ENCODE assay signal across 8 cellular contexts in the genomic region with DNA sequence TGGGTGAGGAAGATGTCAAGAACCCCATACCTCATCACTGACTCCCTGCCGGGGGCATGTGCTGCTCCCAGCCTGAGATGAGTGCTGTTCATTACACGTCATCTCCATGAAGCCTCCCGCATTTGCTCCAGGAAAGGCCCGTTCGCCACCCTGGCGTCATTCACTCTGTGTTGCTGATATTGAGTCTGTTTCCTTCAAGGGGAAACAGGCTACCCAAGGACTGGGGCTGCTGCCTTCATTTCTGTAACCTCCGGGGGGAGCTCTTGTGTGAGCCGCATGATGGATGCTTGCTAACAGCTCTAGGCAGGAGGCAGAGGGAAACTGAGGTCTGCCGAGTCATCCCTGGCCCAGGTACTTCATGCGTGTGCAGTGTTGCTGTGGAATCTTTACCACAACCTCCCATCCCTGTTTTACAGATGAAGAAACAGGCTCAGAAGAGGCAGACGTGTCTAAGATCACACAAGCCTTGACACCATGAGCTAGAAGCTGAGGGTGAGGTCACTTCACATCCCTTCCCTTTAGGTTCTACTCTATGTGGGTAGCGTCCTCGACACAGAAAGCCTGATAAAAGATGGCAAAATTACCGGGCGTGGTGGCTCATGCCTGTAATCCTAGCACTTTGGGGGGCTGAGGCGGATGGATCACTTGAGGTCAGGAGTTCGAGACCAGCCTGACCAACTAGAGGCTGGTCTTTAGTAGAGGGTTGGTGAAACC. TPM values are rescaled to one million over a fixed set of nuclear protein-coding genes. Genes with fewer than 3 reads are reported as not detected.
A peak's percentile ranks its signal among the peaks of the same experiment; 100 is the strongest.
DNase-seq lines count a peak whose midpoint lies in the region; ATAC-seq, FAIRE-seq and TF ChIP-seq lines count a peak whose summit lies in the region.

No MANE protein-coding gene starts in this region.

- TF ChIP-seq POLR2A in GM12891 (IDR thresholded peaks at IDR 0.05; ENCODE audit: low read depth, low read length), result no peak

- ATAC-seq in GM21529 (IDR thresholded peaks at IDR 0.05; ENCODE audit: unreplicated experiment), result no peak

- H3K36me3 Mint-ChIP-seq in Calu3 (ENCODE audit: insufficient read depth, unreplicated experiment), result peaks cover 65% of the 10 kb centered on the region
- no peaks in the 10 kb centered on the region for H3K36me3 Mint-ChIP-seq in nephron (ENCODE audit: low read depth)

- no peak for FAIRE-seq in GM12891 (lab: Jason Lieb, UNC)

- H3K9me3 Mint-ChIP-seq in Calu3 (ENCODE audit: low read depth, unreplicated experiment) (no peaks in the 10 kb centered on the region), nephron (no peaks in the 10 kb centered on the region)

- H3K4me3 Mint-ChIP-seq in Calu3 (ENCODE audit: low read depth, unreplicated experiment), result no peak overlapping the region
- H3K4me3 Mint-ChIP-seq in nephron, result peak overlapping the region; percentile 46 to 74 (median 72)

- H3K36me3 ChIP-seq in ascending aorta, result no peaks in the 10 kb centered on the region

- BruUV-seq in Calu3 (replicated peaks; lab: Mats Ljungman, UMichigan), result TSS peak; percentile 1

- DNase-seq in Calu3 (peak; percentile 35), ascending aorta (ENCODE audit: low spot score in 2 of 2) (no peak), GM12891 (ENCODE audit: insufficient read length, low spot score) (no peak), GM19240 (ENCODE audit: insufficient read length, low spot score) (no peak), epidermal melanocyte (ENCODE audit: insufficient read length, low spot score) (no peak)

- H3K27me3 Mint-ChIP-seq in Calu3 (ENCODE audit: unreplicated experiment), result no peaks in the 10 kb centered on the region
- no peaks in the 10 kb centered on the region for H3K27me3 Mint-ChIP-seq in nephron (ENCODE audit: low read depth)

- TF ChIP-seq CTCF in Calu3 (IDR thresholded peaks at IDR 0.05; ENCODE audit: unreplicated experiment), result no peak
- peak; percentile 23; the same call in 1 of the 2 replicates for TF ChIP-seq CTCF in LNCAP (IDR thresholded peaks at IDR 0.05)
- peak in 2 of 3 experiments; percentile 5 to 27 for TF ChIP-seq CTCF in ascending aorta (IDR thresholded peaks at IDR 0.05)
- TF ChIP-seq CTCF in nephron (IDR thresholded peaks at IDR 0.05; ENCODE audit: unreplicated experiment in 3 of 3), result peak in 1 of 3 experiments; percentile 22

- CTCF ChIA-PET in Calu3 (lab: Charles Lee), result no interaction called here

- H3K27me3 ChIP-seq in ascending aorta, result no peaks in the 10 kb centered on the region

- intact Hi-C loops in Calu3 (cut with micrococcal nuclease; ENCODE audit: unreplicated experiment) (loop anchor here (5.0 to 10.0 kb wide), 2 partner anchors 52 to 239 kb away; a partner anchor contains a TSS), ascending aorta (cut with DNase I) (loop anchor here (5.0 to 10.0 kb wide), 4 partner anchors 52 to 1651 kb away; a partner anchor contains a TSS)

- no peaks in the 10 kb centered on the region for H3K9me3 ChIP-seq in ascending aorta

- H3K4me1 ChIP-seq in ascending aorta, result peaks cover 31 to 70% of the 10 kb centered on the region in 2 donors

- H3K4me1 Mint-ChIP-seq in Calu3 (ENCODE audit: low read depth, unreplicated experiment) (peaks cover 32% of the 10 kb centered on the region), nephron (peaks cover 48% of the 10 kb centered on the region)

- no peak overlapping the region for H3K4me3 ChIP-seq in ascending aorta

- H3K27ac ChIP-seq in ascending aorta, result peak overlapping the region; percentile 8 to 11

- no peak overlapping the region for H3K27ac Mint-ChIP-seq in Calu3 (ENCODE audit: unreplicated experiment)
- H3K27ac Mint-ChIP-seq in nephron, result peak overlapping the region; percentile 28 to 71 (median 33)

TF ChIP-seq in GM12891, 5 proteins besides CTCF, POLR2A, EP300 and RAD21:
- TF ChIP-seq PAX5 (IDR thresholded peaks at IDR 0.05; ENCODE audit: insufficient read depth, low read length, severe bottlenecking) (no peak), TAF1 (IDR thresholded peaks at IDR 0.05; ENCODE audit: low read depth, low read length) (no peak), POLR2AphosphoS5 (IDR thresholded peaks at IDR 0.05; ENCODE audit: low read depth, low read length) (no peak)

RNA-seq across cellular contexts. Expression of a gene that starts 3.5 kb away (rescaled TPM):
- total RNA-seq in Calu3 (2022) (13.2 and 13.6 TPM in 2 replicates), ascending aorta (10.0 TPM)
- polyA plus RNA-seq in GM12891 (2012; ENCODE audit: low read depth, missing spikeins), result 7.6 TPM

RNA-seq across cellular contexts. Expression of a gene that starts 13.2 kb away (rescaled TPM):
- total RNA-seq in Calu3 (2022) (0.17 TPM in 1 of 2 replicates, not detected in the other), ascending aorta (11.7 TPM)
- 0.03 TPM for polyA plus RNA-seq in GM12891 (2012; ENCODE audit: low read depth, missing spikeins)

RNA-seq across cellular contexts. Expression of a gene that starts 16.2 kb away (rescaled TPM):
- total RNA-seq in Calu3 (2022) (14.5 and 18.7 TPM in 2 replicates), ascending aorta (325 TPM)
- 1.5 TPM for polyA plus RNA-seq in GM12891 (2012; ENCODE audit: low read depth, missing spikeins)

RNA-seq across cellular contexts. Expression of a gene that starts 27.2 kb away (rescaled TPM):
- 0.54 and 1.6 TPM in 2 replicates for total RNA-seq in Calu3 (2022)
- total RNA-seq in ascending aorta, result 0.53 TPM
- polyA plus RNA-seq in GM12891 (2012; ENCODE audit: low read depth, missing spikeins), result 0.26 TPM

RNA-seq across cellular contexts. Expression of a gene that starts 27.6 kb away (rescaled TPM):
- total RNA-seq in Calu3 (2022) (not detected in 2 replicates), ascending aorta (not detected)
- not detected for polyA plus RNA-seq in GM12891 (2012; ENCODE audit: low read depth, missing spikeins)

Comparison
In these comparisons a context has a peak if more than half of its experiments do, and no peak if none do; other contexts are left out.
1. RNA of a gene that starts 13.2 kb away (total RNA-seq): 11.7 TPM in ascending aorta (single experiment); 0.17 TPM in Calu3; every median in the first group is over 10 times any median in the second.
2. RNA of a gene that starts 16.2 kb away (total RNA-seq): 325 TPM in ascending aorta (single experiment); 14.5 to 18.7 TPM in Calu3; every median in the first group is over 10 times any median in the second.